Comparison of ENCODE assay signal across 9 cellular contexts in genomic region chr22:40898850-40899357, GRCh38. TPM values are rescaled to one million over a fixed set of nuclear protein-coding genes. Genes with fewer than 3 reads are reported as not detected.
DNase-seq lines count a peak whose midpoint lies in the region; ATAC-seq and TF ChIP-seq lines count a peak whose summit lies in the region.
"Had no signal": no experiment of that assay in that cellular context is flagged by ENCODE, and none has a peak within 500 bp of the region (broad histone marks: within the 10 kb centered on the region; RNA-seq: fewer than 3 reads in every experiment).

No MANE protein-coding gene starts in this region.

- TF ChIP-seq POLR2A in adrenal gland (IDR thresholded peaks at IDR 0.05), result no peak

- no CpG with 5 or more reads among the region's 3 CpGs for WGBS in H9 (ENCODE audit: extremely low coverage, insufficient read length, low lambda C conversion rate)
- 30 to 34% (median 33%) methylated on average over 3 of the region's 3 CpGs for WGBS in adrenal gland, 4 donors
- no CpG with 5 or more reads among the region's 3 CpGs for WGBS in iPS DF 6.9 (ENCODE audit: insufficient coverage, insufficient read length)

- H3K27ac Mint-ChIP-seq in Caco-2 (ENCODE audit: unreplicated experiment) (no peak overlapping the region), H9 (no peak overlapping the region)
- peak overlapping the region; percentile 77 for H3K27ac Mint-ChIP-seq in stimulated activated effector memory CD8-positive, alpha-beta T cell treated with anti-CD3 and anti-CD28 coated beads, Interleukin-12 subunit alpha, Interleukin-12 subunit beta, amount 100 ng/mL, for 72 hours

- no peaks in the 10 kb centered on the region for H4K20me1 ChIP-seq in H9 (ENCODE audit: control insufficient read depth, insufficient read depth, insufficient read length)

- no peak overlapping the region for H3K4ac ChIP-seq in H9 (ENCODE audit: low read depth, low read length)

- no peak overlapping the region for H4K5ac ChIP-seq in H9 (ENCODE audit: insufficient read length, low read depth, low read length)

- no peak overlapping the region for H2BK20ac ChIP-seq in H9 (ENCODE audit: low read depth, low read length, poor library complexity, severe bottlenecking)

- H2AK5ac ChIP-seq in H9 (ENCODE audit: insufficient read length, low read length), result no peak overlapping the region

- H3K9me3 Mint-ChIP-seq in Caco-2 (ENCODE audit: unreplicated experiment), result no peaks in the 10 kb centered on the region
- H3K9me3 Mint-ChIP-seq in H9, result no peaks in the 10 kb centered on the region; a peak in 1 of 5 replicates
- H3K9me3 Mint-ChIP-seq in stimulated activated effector memory CD8-positive, alpha-beta T cell treated with anti-CD3 and anti-CD28 coated beads, Interleukin-12 subunit alpha, Interleukin-12 subunit beta, amount 100 ng/mL, for 72 hours, result no peaks in the 10 kb centered on the region

- BruUV-seq in Caco-2 (replicated peaks; lab: Mats Ljungman, UMichigan), result no TSS peak

- no peaks in the 10 kb centered on the region for H3K36me3 ChIP-seq in Caco-2 (ENCODE audit: control insufficient read depth, insufficient read depth, low read length)
- no peaks in the 10 kb centered on the region for H3K36me3 ChIP-seq in adrenal gland (replicated peaks in 1 of 2)
- no peaks in the 10 kb centered on the region for H3K36me3 ChIP-seq in iPS DF 6.9 (ENCODE audit: control insufficient read depth, insufficient read depth, low read length)

- no peak overlapping the region for H3K9ac ChIP-seq in H9 (ENCODE audit: extremely low read depth, insufficient read length, low read length)

- peaks cover 2% of the 10 kb centered on the region for H3K4me1 Mint-ChIP-seq in Caco-2 (ENCODE audit: low read depth, unreplicated experiment)
- H3K4me1 Mint-ChIP-seq in H9, result peaks cover 0 to 4% of the 10 kb centered on the region in 2 experiments; a peak in 2 of 4 replicates
- H3K4me1 Mint-ChIP-seq in stimulated activated effector memory CD8-positive, alpha-beta T cell treated with anti-CD3 and anti-CD28 coated beads, Interleukin-12 subunit alpha, Interleukin-12 subunit beta, amount 100 ng/mL, for 72 hours, result peaks cover 9% of the 10 kb centered on the region

- H3K4me2 ChIP-seq in H9 (ENCODE audit: insufficient read depth, insufficient read length, low read length), result no peak overlapping the region

- H3K18ac ChIP-seq in H9 (ENCODE audit: insufficient read length, low read depth, low read length), result no peak overlapping the region

- TF ChIP-seq CTCF in Caco-2 (IDR thresholded peaks at IDR 0.05; ENCODE audit: insufficient read depth in 1 of 2, low read depth in 1 of 2, low read length in 1 of 2, severe bottlenecking in 1 of 2, unreplicated experiment in 1 of 2), result peak; percentile 11 to 45
- peak; percentile 62; the same call in 2 of the 3 replicates for TF ChIP-seq CTCF in H9 (conservative IDR thresholded peaks at IDR 0.05)
- peak; percentile 27 to 62 (median 54) for TF ChIP-seq CTCF in adrenal gland (IDR thresholded peaks at IDR 0.05)

- DNase-seq in Caco-2 (peak in 1 of 2 experiments; percentile 40), H9 (no peak), NCI-H774 (lab: John Stamatoyannopoulos, UW) (peak; percentile 10), adrenal gland (peak in 1 of 7 donors; percentile 29), iPS DF 6.9 (ENCODE audit: low read depth, low spot score) (peak; percentile 13), T1000 (lab: John Stamatoyannopoulos, UW) (no peak)
- no peak for DNase-seq in stimulated activated effector memory CD8-positive, alpha-beta T cell treated with anti-CD3 and anti-CD28 coated beads, Interleukin-12 subunit alpha, Interleukin-12 subunit beta, amount 100 ng/mL, for 72 hours (ENCODE audit: low spot score in 2 of 2)

- intact Hi-C loops in Caco-2 (cut with micrococcal nuclease; ENCODE audit: unreplicated experiment), result loop anchor here (2.0 to 5.0 kb wide), 2 partner anchors 42 to 216 kb away; partner anchors contain the start of genes ST13 and XPNPEP3
- intact Hi-C loops in adrenal gland (cut with DNase I), result loop anchor here (10.0 kb wide), 2 partner anchors 84 to 214 kb away; partner anchors contain the start of gene SLC25A17 (in 1 of the 2)

- H3K27me3 ChIP-seq in Caco-2 (replicated peaks; ENCODE audit: control insufficient read depth, insufficient read depth, low read length) (no peaks in the 10 kb centered on the region), H9 (ENCODE audit: insufficient read depth, low read length) (no peaks in the 10 kb centered on the region), adrenal gland (no peaks in the 10 kb centered on the region), iPS DF 6.9 (ENCODE audit: control insufficient read depth, insufficient read depth, low read length) (no peaks in the 10 kb centered on the region)

- H2BK15ac ChIP-seq in H9 (ENCODE audit: low read depth, low read length), result no peak overlapping the region

- POLR2A ChIA-PET in Caco-2 (lab: Charles Lee), result interaction anchor here (0.9 kb wide), 1 partner anchor 42 kb away, joined by 10 read pairs; the partner anchor contains the start of genes ST13 and XPNPEP3

- 0 out of 2 replicates have a peak, but pooled peaks cover 3% of the 10 kb centered on the region for H3K4me1 ChIP-seq in Caco-2
- H3K4me1 ChIP-seq in H9 (ENCODE audit: insufficient read depth, low read length), result no peaks in the 10 kb centered on the region
- no peaks in the 10 kb centered on the region for H3K4me1 ChIP-seq in adrenal gland (replicated peaks in 1 of 2)
- no peaks in the 10 kb centered on the region for H3K4me1 ChIP-seq in iPS DF 6.9 (ENCODE audit: control insufficient read depth, insufficient read depth, low read length)

- no peak overlapping the region for H3K27ac ChIP-seq in H9 (ENCODE audit: insufficient read length, low read depth, low read length)
- H3K27ac ChIP-seq in adrenal gland, result no peak overlapping the region
- H3K27ac ChIP-seq in iPS DF 6.9 (ENCODE audit: low read length), result no peak overlapping the region

- no peaks in the 10 kb centered on the region for H3K79me1 ChIP-seq in H9 (ENCODE audit: insufficient read depth, low read depth, low read length, poor library complexity, severe bottlenecking)

- no peak overlapping the region for H3K4me3 Mint-ChIP-seq in Caco-2 (ENCODE audit: unreplicated experiment)
- no peak overlapping the region for H3K4me3 Mint-ChIP-seq in H9
- H3K4me3 Mint-ChIP-seq in stimulated activated effector memory CD8-positive, alpha-beta T cell treated with anti-CD3 and anti-CD28 coated beads, Interleukin-12 subunit alpha, Interleukin-12 subunit beta, amount 100 ng/mL, for 72 hours, result peak overlapping the region; percentile 26

- peak; percentile 86 for ATAC-seq in stimulated activated effector memory CD8-positive, alpha-beta T cell treated with anti-CD3 and anti-CD28 coated beads, Interleukin-12 subunit alpha, Interleukin-12 subunit beta, amount 100 ng/mL, for 72 hours
- ATAC-seq in HG02571 (IDR thresholded peaks at IDR 0.05; ENCODE audit: unreplicated experiment), result no peak

- CTCF ChIA-PET in Caco-2 (lab: Charles Lee), result interaction anchor here (0.6 to 1.1 kb wide), 11 partner anchors 24 to 463 kb away, joined by 3 to 24 read pairs (median 4); partner anchors contain the start of genes SLC25A17, ST13 and XPNPEP3

- H3K36me3 Mint-ChIP-seq in Caco-2 (ENCODE audit: insufficient read depth, unreplicated experiment) (peaks cover 17% of the 10 kb centered on the region), H9 (ENCODE audit: insufficient read depth in 1 of 3, low read depth in 3 of 3) (peaks cover 0 to 4% (median 0%) of the 10 kb centered on the region in 3 experiments; a peak in 1 of 7 replicates)
- no peaks in the 10 kb centered on the region for H3K36me3 Mint-ChIP-seq in stimulated activated effector memory CD8-positive, alpha-beta T cell treated with anti-CD3 and anti-CD28 coated beads, Interleukin-12 subunit alpha, Interleukin-12 subunit beta, amount 100 ng/mL, for 72 hours

- H3K9me3 ChIP-seq in Caco-2 (no peaks in the 10 kb centered on the region), H9 (ENCODE audit: control insufficient read depth, low read depth, low read length) (no peaks in the 10 kb centered on the region), adrenal gland (replicated peaks in 1 of 3) (no peaks in the 10 kb centered on the region), iPS DF 6.9 (ENCODE audit: control insufficient read depth, insufficient read depth, low read length) (no peaks in the 10 kb centered on the region)

- H2BK5ac ChIP-seq in H9 (ENCODE audit: insufficient read length, low read length), result no peak overlapping the region

- no peak overlapping the region for H3K56ac ChIP-seq in H9 (ENCODE audit: insufficient read length, low read depth, low read length)

- no peaks in the 10 kb centered on the region for H3K79me2 ChIP-seq in H9 (ENCODE audit: insufficient read depth, low read length)

- H3K23ac ChIP-seq in H9 (ENCODE audit: insufficient read length, low read depth, low read length), result no peak overlapping the region

- H3K23me2 ChIP-seq in H9 (ENCODE audit: insufficient read length, low read depth, low read length, poor library complexity, severe bottlenecking), result no peaks in the 10 kb centered on the region

- no peak overlapping the region for H2BK12ac ChIP-seq in H9 (ENCODE audit: insufficient read length, low read depth, low read length)

- H3K4me3 ChIP-seq in Caco-2 (ENCODE audit: low read depth, low read length) (no peak overlapping the region), adrenal gland (no peak overlapping the region), iPS DF 6.9 (ENCODE audit: low read length) (no peak overlapping the region)

- no peak overlapping the region for H2BK120ac ChIP-seq in H9 (ENCODE audit: low read depth, low read length, poor library complexity, severe bottlenecking)

- H4K8ac ChIP-seq in H9 (replicated peaks; ENCODE audit: insufficient read length, low read depth, low read length), result no peak overlapping the region

- no peak overlapping the region for H3K14ac ChIP-seq in H9 (ENCODE audit: insufficient read depth, low read length)

- H2AFZ ChIP-seq in H9 (ENCODE audit: low read length), result no peak overlapping the region

- no peak overlapping the region for H4K91ac ChIP-seq in H9 (ENCODE audit: insufficient read length, low read depth, low read length)

- no peaks in the 10 kb centered on the region for H3K27me3 Mint-ChIP-seq in Caco-2 (ENCODE audit: insufficient read depth, unreplicated experiment)
- H3K27me3 Mint-ChIP-seq in H9 (ENCODE audit: low read depth), result no peaks in the 10 kb centered on the region

- H3T11ph ChIP-seq in H9 (ENCODE audit: low read length), result no peak overlapping the region

RNA-seq across cellular contexts. Expression of gene DNAJB7, which starts 37.0 kb away (rescaled TPM):
- not detected in 2 replicates for total RNA-seq in Caco-2 (2022)
- not detected in 2 replicates for total RNA-seq in H9 (2021)
- total RNA-seq in adrenal gland, result not detected
- polyA plus RNA-seq in adrenal gland, result not detected
- total RNA-seq: T-helper 2 cell treated with Interferon-gamma antibody and Interleukin-4, amounts not matched to agents 100 ng/mL and 5 ng/mL, for 36 hours had no signal

RNA-seq across cellular contexts. Expression of gene XPNPEP3, which starts 42.0 kb away (rescaled TPM):
- 32.4 and 35.4 TPM in 2 replicates for total RNA-seq in Caco-2 (2022)
- total RNA-seq in H9 (2021), result 17.1 and 18.3 TPM in 2 replicates
- 10 to 100 TPM; 12.9 to 41.1 (median 27.9) TPM for total RNA-seq in adrenal gland
- 10 to 100 TPM in 1 of 3 donors, 1 to 10 TPM in 2; 6.4 to 24.2 (median 7.3) TPM for polyA plus RNA-seq in adrenal gland

RNA-seq across cellular contexts. Expression of gene ST13, which starts 42.5 kb away (rescaled TPM):
- 364 and 385 TPM in 2 replicates for total RNA-seq in Caco-2 (2022)
- 345 and 353 TPM in 2 replicates for total RNA-seq in H9 (2021)
- 100 to 1,000 TPM; 187 to 399 (median 242) TPM for total RNA-seq in adrenal gland
- 100 to 1,000 TPM in 1 of 3 donors, 10 to 100 TPM in 2; 61.5 to 575 (median 90.0) TPM for polyA plus RNA-seq in adrenal gland

RNA-seq across cellular contexts. Expression of gene RBX1, which starts 52.3 kb away (rescaled TPM):
- total RNA-seq in Caco-2 (2022) (69.1 and 70.0 TPM in 2 replicates), H9 (2021) (79.1 and 85.6 TPM in 2 replicates), adrenal gland (10 to 100 TPM; 26.8 to 67.8 (median 52.1) TPM)
- polyA plus RNA-seq in adrenal gland, result 100 to 1,000 TPM in 1 of 3 donors, 10 to 100 TPM in 2; 57.0 to 144 (median 95.2) TPM

Comparison
In these comparisons a context has a peak if more than half of its experiments do, and no peak if none do; other contexts are left out.
1. DNase-seq: peak in NCI-H774 (single experiment) and iPS DF 6.9 (single experiment); none in H9 (single experiment), stimulated activated effector memory CD8-positive, alpha-beta T cell treated with anti-CD3 and anti-CD28 coated beads, Interleukin-12 subunit alpha, Interleukin-12 subunit beta, amount 100 ng/mL, for 72 hours (0 of 2) and T1000 (single experiment).
2. Peak in every context shown above with its lines, with median percentiles within 50 percentile points of each other: CTCF ChIP-seq.